In the genomic region with DNA sequence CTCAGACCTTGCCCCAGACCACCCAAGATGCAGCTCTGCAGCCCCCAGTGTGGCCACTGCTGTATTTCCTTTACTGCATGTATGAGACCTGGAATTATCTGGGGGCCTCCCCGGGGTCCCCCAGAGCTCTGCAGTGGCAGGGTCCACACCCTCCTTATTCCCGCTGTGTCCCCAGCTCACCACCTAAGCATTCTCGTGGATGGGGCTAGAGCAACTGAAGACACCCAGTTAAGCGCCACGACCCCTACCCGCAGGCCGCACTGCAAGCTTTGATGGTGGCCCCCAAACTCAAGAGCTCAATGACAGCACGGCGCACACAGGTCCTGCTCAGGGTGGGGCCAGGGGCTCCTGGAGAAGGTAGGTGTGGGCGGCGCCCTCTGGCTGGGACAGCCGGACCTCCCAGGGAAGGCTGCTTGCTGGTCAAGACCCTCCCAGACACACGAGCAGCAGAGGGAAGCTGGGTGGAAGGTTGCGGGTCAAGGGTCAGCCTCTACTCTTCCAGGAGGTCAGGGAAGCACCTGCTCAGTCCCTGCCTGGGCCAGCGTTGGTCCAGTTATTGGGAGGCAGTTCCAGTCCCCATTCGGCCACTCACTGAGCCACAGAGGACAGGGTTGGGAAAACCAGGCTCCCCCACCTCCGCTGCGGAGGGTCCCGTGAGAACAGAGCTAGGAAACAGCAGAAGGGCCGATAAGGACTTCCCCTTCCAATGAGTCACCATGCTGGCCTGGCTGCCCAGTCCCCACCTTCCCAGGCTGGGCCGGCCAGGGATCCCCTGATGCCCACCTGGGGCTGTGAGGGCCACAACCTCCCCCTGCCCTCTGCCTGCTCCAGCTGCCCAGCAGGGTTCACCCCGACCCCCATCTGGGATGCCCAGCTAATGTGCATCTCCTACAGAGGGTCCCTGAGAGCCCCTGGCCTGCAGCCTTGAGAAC, we compare ENCODE assay signal across 1 cellular context.
TF ChIP-seq lines count a peak whose summit lies in the region.

No MANE protein-coding gene starts in this region.

TF ChIP-seq in GM23338, 12 proteins besides CTCF, POLR2A, EP300 and RAD21 (continued from another document):
- TF ChIP-seq REST (IDR thresholded peaks at IDR 0.05; ENCODE audit: unreplicated experiment) (no peak), ZNF462 (CRISPR knock-in tag; IDR thresholded peaks at IDR 0.05) (no peak), EZH2phosphoT487 (IDR thresholded peaks at IDR 0.05; ENCODE audit: unreplicated experiment) (no peak), EZH2 (IDR thresholded peaks at IDR 0.05; ENCODE audit: low read depth, unreplicated experiment) (no peak), NANOG (IDR thresholded peaks at IDR 0.05; ENCODE audit: borderline replicate concordance) (no peak), STAT1 (IDR thresholded peaks at IDR 0.05; ENCODE audit: unreplicated experiment) (no peak), POLR2AphosphoS5 (IDR thresholded peaks at IDR 0.05; ENCODE audit: low read depth) (no peak), JUNB (IDR thresholded peaks at IDR 0.05; ENCODE audit: unreplicated experiment) (no peak), CREB1 (CRISPR knock-in tag; IDR thresholded peaks at IDR 0.05; ENCODE audit: low read depth) (no peak)
